Comparison of ENCODE assay signal across 11 cellular contexts in the genomic region with DNA sequence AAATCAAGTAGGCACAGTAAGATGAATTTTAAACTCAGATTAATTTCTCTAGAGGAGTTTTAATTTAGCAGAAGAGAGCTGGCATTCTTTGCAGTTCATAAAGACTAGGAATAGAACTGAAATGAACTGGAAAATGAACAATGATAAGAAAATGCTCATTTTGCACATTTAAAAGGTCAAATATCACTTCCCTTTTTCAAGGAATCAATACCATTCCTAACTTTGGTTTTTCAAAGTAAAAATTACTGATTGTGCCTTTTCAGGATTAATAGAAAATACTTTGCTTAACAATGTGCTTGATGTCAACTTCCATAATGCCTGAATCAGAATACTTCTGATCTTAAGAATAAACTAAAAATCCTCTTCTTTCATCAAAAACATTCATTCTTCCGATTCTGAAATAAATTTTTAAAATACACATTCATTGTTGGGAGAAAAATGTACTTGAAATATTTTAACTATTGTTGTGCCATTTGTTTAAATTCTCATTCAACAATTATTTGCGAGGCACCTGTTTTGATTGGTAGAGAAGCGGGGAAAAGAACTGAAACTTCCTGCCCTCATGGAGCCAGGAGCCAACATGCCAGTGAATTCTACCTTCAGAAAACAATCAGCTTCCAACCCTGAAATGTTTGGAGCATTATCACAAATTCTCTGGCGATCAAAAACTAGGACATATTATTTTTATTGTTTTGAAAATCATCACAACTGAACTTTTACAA. TPM values are rescaled to one million over a fixed set of nuclear protein-coding genes. Genes with fewer than 3 reads are reported as not detected.
DNase-seq lines count a peak whose midpoint lies in the region; ATAC-seq and TF ChIP-seq lines count a peak whose summit lies in the region.
"Had no signal": no experiment of that assay in that cellular context is flagged by ENCODE, and none has a peak within 500 bp of the region (broad histone marks: within the 10 kb centered on the region; RNA-seq: fewer than 3 reads in every experiment).

No MANE protein-coding gene starts in this region.

- TF ChIP-seq CTCF in BJ (IDR thresholded peaks at IDR 0.05; ENCODE audit: insufficient read depth, low read depth, low read length) (no peak), dorsolateral prefrontal cortex (IDR thresholded peaks at IDR 0.05 in 54 of 56, conservative IDR thresholded peaks at IDR 0.05 in 2 of 56; ENCODE audit: low read depth in 1 of 56, partially characterized antibody in 56 of 56) (no peak), neural crest cell (conservative IDR thresholded peaks at IDR 0.05) (no peak)

- H3K27ac Mint-ChIP-seq in neural crest cell (ENCODE audit: unreplicated experiment), result no peak overlapping the region

- no peaks in the 10 kb centered on the region for H3K36me3 ChIP-seq in BJ (ENCODE audit: control insufficient read depth, insufficient read depth, low read length)
- peaks cover 12% of the 10 kb centered on the region; the same call in 1 of the 2 replicates for H3K36me3 ChIP-seq in HUES64 (ENCODE audit: insufficient read depth, low read length)

- DNase-seq in BJ (ENCODE audit: low read depth) (no peak), dorsolateral prefrontal cortex (no peak), neural crest cell (ENCODE audit: low read depth, low spot score) (no peak), NCI-H146 (lab: John Stamatoyannopoulos, UW) (no peak), DMS153 (lab: John Stamatoyannopoulos, UW) (no peak)
- DNase-seq: NCI-H1694 treated with DMSO at 0.1 percent for 48 hours had no signal

- no peaks in the 10 kb centered on the region for H3K9me3 Mint-ChIP-seq in neural crest cell
- H3K9me3 Mint-ChIP-seq: activated CD8-positive, alpha-beta T cell treated with anti-CD3 and anti-CD28 coated beads for 36 hours had no signal

- H3K27me3 ChIP-seq in BJ (ENCODE audit: control insufficient read depth, insufficient read depth, low read length), result no peaks in the 10 kb centered on the region
- no peaks in the 10 kb centered on the region for H3K27me3 ChIP-seq in HUES64 (ENCODE audit: insufficient read depth, low read length)
- no peaks in the 10 kb centered on the region for H3K27me3 ChIP-seq in dorsolateral prefrontal cortex
- H3K27me3 ChIP-seq: foreskin keratinocyte had no signal

- peak overlapping the region; percentile 93 for H3K4me3 Mint-ChIP-seq in neural crest cell
- H3K4me3 Mint-ChIP-seq: activated CD8-positive, alpha-beta T cell treated with anti-CD3 and anti-CD28 coated beads for 36 hours had no signal

- POLR2A ChIA-PET in BJ (lab: Charles Lee), result no interaction called here

- peaks cover 11% of the 10 kb centered on the region for H3K4me1 Mint-ChIP-seq in neural crest cell

- ATAC-seq in GM18907 (IDR thresholded peaks at IDR 0.05; ENCODE audit: unreplicated experiment), result no peak
- ATAC-seq in GM21367 (IDR thresholded peaks at IDR 0.05; ENCODE audit: unreplicated experiment), result no peak
- ATAC-seq: activated CD8-positive, alpha-beta T cell treated with anti-CD3 and anti-CD28 coated beads for 36 hours; foreskin keratinocyte had no signal

- 7% methylated on average over 2 of the region's 4 CpGs for WGBS in HUES64

- H3K9me3 ChIP-seq in HUES64 (ENCODE audit: insufficient read depth, low read depth, low read length), result no peaks in the 10 kb centered on the region

- H3K27ac ChIP-seq in HUES64 (ENCODE audit: low read depth, low read length), result peak overlapping the region; percentile 97; the same call in 1 of the 2 replicates
- H3K27ac ChIP-seq in dorsolateral prefrontal cortex, result no peak overlapping the region

- intact Hi-C loops in dorsolateral prefrontal cortex (cut with DNase I), result no loop called here

- peak overlapping the region; percentile 98 for H3K9ac ChIP-seq in HUES64 (ENCODE audit: low read depth, low read length)

- no peaks in the 10 kb centered on the region for H3K27me3 Mint-ChIP-seq in neural crest cell (ENCODE audit: low read depth)
- H3K27me3 Mint-ChIP-seq: activated CD8-positive, alpha-beta T cell treated with anti-CD3 and anti-CD28 coated beads for 36 hours had no signal

- CTCF ChIA-PET in BJ (lab: Yijun Ruan, JAX), result interaction anchor here (1.6 kb wide), 1 partner anchor 19 kb away, joined by 4 read pairs; no protein-coding TSS in a partner anchor

- H3K4me1 ChIP-seq in HUES64 (ENCODE audit: insufficient read depth, low read length), result peaks cover 31% of the 10 kb centered on the region

- H3K36me3 Mint-ChIP-seq in neural crest cell (ENCODE audit: low read depth), result no peaks in the 10 kb centered on the region

- H3K4me3 ChIP-seq in BJ (ENCODE audit: low read depth, low read length) (peak overlapping the region; percentile 72), HUES64 (ENCODE audit: low read length) (peak overlapping the region; percentile 91), dorsolateral prefrontal cortex (peak overlapping the region in 55 of 59 donors; percentile 65 to 99 (median 94))

RNA-seq across cellular contexts. Expression of a gene that starts 2.1 kb away (rescaled TPM):
- polyA plus RNA-seq in BJ (2011; rRNA removed), result 4.1 and 4.8 TPM in 2 replicates
- 7.5 and 11.1 TPM in 2 replicates for polyA minus RNA-seq in BJ (2011; rRNA and poly(A)+ RNA removed)
- polyA plus RNA-seq in HUES64 (2013, experiment 1 of 2), result 35.4 TPM
- 40.5 TPM for polyA plus RNA-seq in HUES64 (2013, experiment 2 of 2)
- total RNA-seq in dorsolateral prefrontal cortex (10 to 100 TPM; 26.2 to 45.8 (median 34.5) TPM), neural crest cell (71.8 and 74.3 TPM in 2 replicates)
